Comparison of ENCODE assay signal across 8 cellular contexts in the genomic region with DNA sequence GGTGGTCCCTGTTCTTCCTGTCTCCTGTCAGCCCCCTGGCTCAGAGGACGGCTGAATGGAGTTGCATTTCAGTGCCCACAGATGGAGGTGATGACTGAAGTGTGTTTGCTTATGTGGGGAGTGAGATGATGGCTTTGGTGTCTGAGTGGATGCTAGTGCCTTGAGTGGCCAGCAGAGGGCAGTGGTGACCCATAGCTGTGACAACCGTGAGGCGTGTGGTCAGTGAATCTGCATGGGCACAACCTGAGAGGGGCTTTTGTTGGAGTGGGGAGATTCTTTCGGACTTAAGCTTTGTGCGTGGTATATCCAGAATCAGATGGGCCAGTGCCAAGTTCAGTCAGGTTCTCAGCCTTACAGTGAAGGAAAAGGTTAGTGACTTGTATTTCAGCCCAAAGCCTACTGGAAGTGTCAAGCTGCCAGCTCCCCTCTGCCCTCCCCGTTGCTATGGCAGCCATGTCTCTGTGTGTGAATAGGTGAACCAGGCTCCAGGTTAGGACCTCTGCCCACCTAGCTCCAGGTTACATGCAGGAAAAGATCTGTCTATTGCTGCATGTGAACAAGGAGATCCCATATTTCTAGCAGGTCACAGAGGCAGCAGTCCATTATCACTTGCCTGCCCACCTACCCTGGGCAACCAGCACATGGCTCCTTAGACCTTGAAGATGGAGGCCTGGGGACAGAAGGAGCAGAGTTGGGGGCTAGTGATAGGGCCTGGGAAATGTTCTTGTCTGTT. TPM values are rescaled to one million over a fixed set of nuclear protein-coding genes. Genes with fewer than 3 reads are reported as not detected.
A peak's percentile ranks its signal among the peaks of the same experiment; 100 is the strongest.
DNase-seq lines count a peak whose midpoint lies in the region; ATAC-seq and TF ChIP-seq lines count a peak whose summit lies in the region.

No MANE protein-coding gene starts in this region.

- DNase-seq in EH (ENCODE audit: low read depth) (peak; percentile 81), NCI-H526 treated with DMSO at 0.1 percent for 48 hours (lab: John Stamatoyannopoulos, UW) (peak; percentile 81), dermis microvascular lymphatic vessel endothelial cell (ENCODE audit: low read depth in 2 of 2) (peak; percentile 74 to 83), lower leg skin (ENCODE audit: low spot score in 2 of 2) (peak in 1 of 2 donors; percentile 92)
- DNase-seq in activated CD4-positive, alpha-beta T cell treated with anti-CD3 and anti-CD28 coated beads, Interleukin-2, amount 10 ng/mL, durations not matched to agents 24 days and 14 days, result peak; percentile 89
- DNase-seq in stimulated activated CD8-positive, alpha-beta memory T cell treated with anti-CD3 and anti-CD28 coated beads, Interleukin-12 subunit alpha, Interleukin-12 subunit beta, amount 100 ng/mL, for 4 hours (ENCODE audit: low read depth), result peak; percentile 35

- intact Hi-C loops in activated CD4-positive, alpha-beta T cell treated with anti-CD3 and anti-CD28 coated beads, Interleukin-2, amount 10 ng/mL, durations not matched to agents 24 days and 14 days (cut with micrococcal nuclease), result loop anchor here (1.0 to 5.0 kb wide), 3 partner anchors 57 to 132 kb away; a partner anchor contains a TSS
- intact Hi-C loops in lower leg skin (cut with DNase I; ENCODE audit: low total_unique reads), result loop anchor here (5.0 kb wide), 2 partner anchors 54 to 134 kb away; no protein-coding TSS in a partner anchor

- TF ChIP-seq POLR2A in lower leg skin (IDR thresholded peaks at IDR 0.05), result no peak

- H3K27me3 Mint-ChIP-seq in activated CD4-positive, alpha-beta T cell treated with anti-CD3 and anti-CD28 coated beads, Interleukin-2, amount 10 ng/mL, durations not matched to agents 24 days and 14 days, result no peaks in the 10 kb centered on the region

- no peak overlapping the region for H3K4me3 Mint-ChIP-seq in activated CD4-positive, alpha-beta T cell treated with anti-CD3 and anti-CD28 coated beads, Interleukin-2, amount 10 ng/mL, durations not matched to agents 24 days and 14 days

- peaks cover 26% of the 10 kb centered on the region for H3K36me3 Mint-ChIP-seq in activated CD4-positive, alpha-beta T cell treated with anti-CD3 and anti-CD28 coated beads, Interleukin-2, amount 10 ng/mL, durations not matched to agents 24 days and 14 days (ENCODE audit: low read depth)

- peak in 2 of 3 donors; percentile 83 to 90 for TF ChIP-seq CTCF in lower leg skin (IDR thresholded peaks at IDR 0.05)

- H3K9me3 Mint-ChIP-seq in activated CD4-positive, alpha-beta T cell treated with anti-CD3 and anti-CD28 coated beads, Interleukin-2, amount 10 ng/mL, durations not matched to agents 24 days and 14 days, result no peaks in the 10 kb centered on the region

- H3K4me1 Mint-ChIP-seq in activated CD4-positive, alpha-beta T cell treated with anti-CD3 and anti-CD28 coated beads, Interleukin-2, amount 10 ng/mL, durations not matched to agents 24 days and 14 days, result peaks cover 33% of the 10 kb centered on the region

- WGBS in lower leg skin, 2 donors, result 9% methylated on average over 6 of the region's 6 CpGs

- no peak overlapping the region for H3K4me3 ChIP-seq in lower leg skin (ENCODE audit: low read depth, poor library complexity, severe bottlenecking)

- peak overlapping the region; percentile 1 for H3K27ac Mint-ChIP-seq in activated CD4-positive, alpha-beta T cell treated with anti-CD3 and anti-CD28 coated beads, Interleukin-2, amount 10 ng/mL, durations not matched to agents 24 days and 14 days

- ATAC-seq in HG03354 (IDR thresholded peaks at IDR 0.05; ENCODE audit: poor library complexity, severe bottlenecking, unreplicated experiment) (peak; percentile 24), GM21528 (IDR thresholded peaks at IDR 0.05; ENCODE audit: low FRiP score, unreplicated experiment) (no peak)

RNA-seq across cellular contexts. Expression of a gene that starts 14.7 kb away (rescaled TPM):
- total RNA-seq in activated CD4-positive, alpha-beta T cell treated with anti-CD3 and anti-CD28 coated beads, Interleukin-2, amount 10 ng/mL, durations not matched to agents 24 days and 14 days, result 1.2 and 1.9 TPM in 2 replicates
- total RNA-seq in dermis microvascular lymphatic vessel endothelial cell (41.1 and 71.3 TPM in 2 replicates), lower leg skin (10 to 100 TPM; 36.4 to 69.3 (median 45.2) TPM)

Comparison
In these comparisons a context has a peak if more than half of its experiments do, and no peak if none do; other contexts are left out.
1. RNA of a gene that starts 14.7 kb away (total RNA-seq): 36.4 to 69.3 TPM in lower leg skin and 41.1 to 71.3 TPM in dermis microvascular lymphatic vessel endothelial cell; 1.2 to 1.9 TPM in activated CD4-positive, alpha-beta T cell treated with anti-CD3 and anti-CD28 coated beads, Interleukin-2, amount 10 ng/mL, durations not matched to agents 24 days and 14 days; every median in the first group is over 10 times any median in the second.